In the genomic region with DNA sequence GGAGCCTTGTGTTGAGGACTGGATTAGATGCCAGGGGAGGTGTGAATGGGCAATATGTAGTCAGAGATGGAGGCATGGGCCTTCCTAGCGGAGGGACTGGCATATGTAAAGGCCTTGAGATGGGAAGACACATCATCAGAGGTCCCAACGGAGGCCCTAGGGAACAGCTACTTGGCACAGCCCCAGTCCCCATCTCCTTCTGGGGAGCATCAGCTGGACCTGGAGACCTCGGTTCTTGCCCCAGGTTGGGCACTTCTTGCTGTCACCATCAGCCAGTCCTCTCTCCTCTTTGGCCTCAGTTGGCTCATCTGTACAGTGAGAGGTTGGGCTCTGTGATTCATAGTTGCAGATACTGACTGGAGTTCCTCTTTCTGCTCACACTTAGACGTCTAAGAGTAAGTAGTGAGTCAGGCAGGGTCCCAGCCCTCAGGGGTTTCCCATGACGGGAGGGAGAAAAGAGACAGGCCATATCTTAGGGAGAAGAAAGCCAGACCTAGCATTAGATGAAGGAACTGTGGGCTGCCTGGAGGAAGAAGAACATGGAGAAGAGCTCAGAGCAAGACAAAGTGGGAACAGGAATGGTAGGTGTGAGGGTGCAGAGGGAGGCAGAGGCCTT, we compare ENCODE assay signal across 10 cellular contexts. TPM values are rescaled to one million over a fixed set of nuclear protein-coding genes. Genes with fewer than 3 reads are reported as not detected.
A peak's percentile ranks its signal among the peaks of the same experiment; 100 is the strongest.
DNase-seq lines count a peak whose midpoint lies in the region; ATAC-seq and TF ChIP-seq lines count a peak whose summit lies in the region.
"Had no signal": no experiment of that assay in that cellular context is flagged by ENCODE, and none has a peak within 500 bp of the region (broad histone marks: within the 10 kb centered on the region; RNA-seq: fewer than 3 reads in every experiment).

No MANE protein-coding gene starts in this region.

- H3K36me3 ChIP-seq in fibroblast of lung (ENCODE audit: control insufficient read depth, insufficient read depth, low read length): no peaks in the 10 kb centered on the region

- H3K9me3 ChIP-seq in fibroblast of lung (ENCODE audit: control insufficient read depth, insufficient read depth, low read depth, low read length): no peaks in the 10 kb centered on the region

- intact Hi-C loops in natural killer cell (cut with micrococcal nuclease): loop anchor here (5.0 kb wide), 1 partner anchor 117 kb away; a partner anchor contains a TSS

- no peak overlapping the region for H2AFZ ChIP-seq in fibroblast of lung (ENCODE audit: low read length)

- H3K36me3 Mint-ChIP-seq in natural killer cell treated with Interleukin-12 subunit alpha and Interleukin-12 subunit beta and Interleukin-15 and Interleukin-18, amount 100 ng/mL, for 72 hours: no peaks in the 10 kb centered on the region
- no peaks in the 10 kb centered on the region for H3K36me3 Mint-ChIP-seq in natural killer cell
- H3K36me3 Mint-ChIP-seq: mesothelial cell of epicardium had no signal

- no peak overlapping the region for H3K9ac ChIP-seq in fibroblast of lung (ENCODE audit: insufficient read depth, low read length)

- H3K4me2 ChIP-seq in fibroblast of lung (ENCODE audit: extremely low read depth, insufficient read depth, low read length): no peak overlapping the region

- H3K4me1 Mint-ChIP-seq in natural killer cell treated with Interleukin-12 subunit alpha and Interleukin-12 subunit beta and Interleukin-15 and Interleukin-18, amount 100 ng/mL, for 72 hours (ENCODE audit: low read depth in 2 of 2): peaks cover 36 to 37% of the 10 kb centered on the region in 2 donors
- peaks cover 24 to 42% of the 10 kb centered on the region in 2 donors for H3K4me1 Mint-ChIP-seq in natural killer cell

- H3K4me1 ChIP-seq in fibroblast of lung (ENCODE audit: control insufficient read depth, extremely low read depth, insufficient read depth, low read length): peaks cover 3% of the 10 kb centered on the region

- H3K27ac Mint-ChIP-seq in natural killer cell treated with Interleukin-12 subunit alpha and Interleukin-12 subunit beta and Interleukin-15 and Interleukin-18, amount 100 ng/mL, for 72 hours: peak overlapping the region in 1 of 2 donors; percentile 15
- H3K27ac Mint-ChIP-seq in natural killer cell: peak overlapping the region in 1 of 2 donors; percentile 13
- H3K27ac Mint-ChIP-seq: mesothelial cell of epicardium had no signal

- no peaks in the 10 kb centered on the region for H4K20me1 ChIP-seq in fibroblast of lung (ENCODE audit: control insufficient read depth, extremely low read depth, insufficient read depth, low read length)

- H3K27ac ChIP-seq in fibroblast of lung (ENCODE audit: insufficient read depth, low read length): no peak overlapping the region
- H3K27ac ChIP-seq in temporal lobe (ENCODE audit: low read depth, low read length): peak overlapping the region; percentile 99

- peaks cover 2% of the 10 kb centered on the region for H3K79me2 ChIP-seq in fibroblast of lung (ENCODE audit: control insufficient read depth, insufficient read depth, low read length)

- TF ChIP-seq CTCF in natural killer cell (IDR thresholded peaks at IDR 0.05): no peak
- no peak for TF ChIP-seq CTCF in fibroblast of lung (conservative IDR thresholded peaks at IDR 0.05 in 1 of 2, IDR thresholded peaks at IDR 0.05 in 1 of 2; ENCODE audit: low read depth in 1 of 2, low read length in 2 of 2)

- no peak for DNase-seq in natural killer cell treated with Interleukin-12 subunit alpha and Interleukin-12 subunit beta and Interleukin-15 and Interleukin-18, amount 100 ng/mL, for 72 hours (ENCODE audit: low spot score)
- DNase-seq in natural killer cell (no peak), T1000 (lab: John Stamatoyannopoulos, UW) (peak; percentile 22), fibroblast of lung (ENCODE audit: low read depth in 2 of 2) (peak; percentile 17 to 71), D341Med (ENCODE audit: low spot score) (no peak), pons (ENCODE audit: low spot score) (no peak)
- DNase-seq: COR-L47 had no signal

- peaks cover 3% of the 10 kb centered on the region for H3K27me3 ChIP-seq in fibroblast of lung (ENCODE audit: control insufficient read depth, insufficient read depth, low read length)

- ATAC-seq in natural killer cell treated with Interleukin-12 subunit alpha and Interleukin-12 subunit beta and Interleukin-15 and Interleukin-18, amount 100 ng/mL, for 72 hours: peak in 1 of 2 donors; percentile 41
- ATAC-seq in natural killer cell (no peak), HG03097 (IDR thresholded peaks at IDR 0.05; ENCODE audit: low FRiP score, unreplicated experiment) (no peak)

- H3K4me3 ChIP-seq in fibroblast of lung (replicated peaks in 1 of 4; ENCODE audit: control extremely low read depth in 1 of 4, insufficient read depth in 1 of 4, low read depth in 3 of 4, low read length in 4 of 4): no peak overlapping the region

- H3K27me3 Mint-ChIP-seq in natural killer cell treated with Interleukin-12 subunit alpha and Interleukin-12 subunit beta and Interleukin-15 and Interleukin-18, amount 100 ng/mL, for 72 hours: no peaks in the 10 kb centered on the region
- peaks cover 0 to 3% of the 10 kb centered on the region in 2 donors for H3K27me3 Mint-ChIP-seq in natural killer cell (ENCODE audit: low read depth in 2 of 2)

- H3K4me3 Mint-ChIP-seq in natural killer cell treated with Interleukin-12 subunit alpha and Interleukin-12 subunit beta and Interleukin-15 and Interleukin-18, amount 100 ng/mL, for 72 hours: peak overlapping the region; percentile 34
- no peak overlapping the region for H3K4me3 Mint-ChIP-seq in natural killer cell
- H3K4me3 Mint-ChIP-seq: mesothelial cell of epicardium had no signal

- H3K9me3 Mint-ChIP-seq in natural killer cell treated with Interleukin-12 subunit alpha and Interleukin-12 subunit beta and Interleukin-15 and Interleukin-18, amount 100 ng/mL, for 72 hours: no peaks in the 10 kb centered on the region
- no peaks in the 10 kb centered on the region for H3K9me3 Mint-ChIP-seq in natural killer cell
- H3K9me3 Mint-ChIP-seq: mesothelial cell of epicardium had no signal

RNA-seq across cellular contexts. Expression of a gene that starts 3.4 kb away (rescaled TPM):
- 10 to 100 TPM; 11.8 to 35.9 TPM for total RNA-seq in natural killer cell treated with Interleukin-12 subunit alpha and Interleukin-12 subunit beta and Interleukin-15 and Interleukin-18, amount 100 ng/mL, for 72 hours
- total RNA-seq in natural killer cell (10 to 100 TPM; 21.7 to 26.1 (median 21.8) TPM), fibroblast of lung (11.7 and 33.1 TPM in 2 replicates), temporal lobe (355 TPM)
- polyA plus RNA-seq in fibroblast of lung: 79.1 and 107 TPM in 2 replicates
- polyA plus RNA-seq in fibroblast of lung (2012): 69.7 and 85.1 TPM in 2 replicates
- 61.8 and 88.9 TPM in 2 replicates for polyA minus RNA-seq in fibroblast of lung (ENCODE audit: low replicate concordance)

RNA-seq across cellular contexts. Expression of a gene that starts 22.8 kb away (rescaled TPM):
- total RNA-seq in natural killer cell treated with Interleukin-12 subunit alpha and Interleukin-12 subunit beta and Interleukin-15 and Interleukin-18, amount 100 ng/mL, for 72 hours: 10 to 100 TPM in 1 of 2 donors, 1 to 10 TPM in 1; 6.2 to 13.4 TPM
- total RNA-seq in natural killer cell (10 to 100 TPM; 18.3 to 23.5 (median 21.0) TPM), fibroblast of lung (0.77 and 0.99 TPM in 2 replicates), temporal lobe (2.2 TPM)
- polyA plus RNA-seq in fibroblast of lung: 0.53 and 0.77 TPM in 2 replicates
- 0.59 and 0.65 TPM in 2 replicates for polyA plus RNA-seq in fibroblast of lung (2012)
- polyA minus RNA-seq in fibroblast of lung (ENCODE audit: low replicate concordance): 0.37 and 1.2 TPM in 2 replicates

RNA-seq across cellular contexts. Expression of a gene that starts 22.9 kb away (rescaled TPM):
- total RNA-seq in natural killer cell treated with Interleukin-12 subunit alpha and Interleukin-12 subunit beta and Interleukin-15 and Interleukin-18, amount 100 ng/mL, for 72 hours: under 1 TPM in 1 of 2 donors, not detected in 1; 0.36 TPM
- total RNA-seq in natural killer cell: 1 to 10 TPM; 1.2 to 3.7 (median 1.4) TPM
- total RNA-seq in fibroblast of lung: 0.50 and 0.51 TPM in 2 replicates
- 0.35 and 0.58 TPM in 2 replicates for polyA plus RNA-seq in fibroblast of lung
- polyA plus RNA-seq in fibroblast of lung (2012): 0.74 and 0.75 TPM in 2 replicates
- not detected in 2 replicates for polyA minus RNA-seq in fibroblast of lung (ENCODE audit: low replicate concordance)
- not detected for total RNA-seq in temporal lobe

RNA-seq across cellular contexts. Expression of a gene that starts 47.6 kb away (rescaled TPM):
- total RNA-seq in natural killer cell treated with Interleukin-12 subunit alpha and Interleukin-12 subunit beta and Interleukin-15 and Interleukin-18, amount 100 ng/mL, for 72 hours: 100 to 1,000 TPM; 186 to 225 TPM
- 100 to 1,000 TPM; 110 to 133 (median 125) TPM for total RNA-seq in natural killer cell
- total RNA-seq in fibroblast of lung: 86.3 and 100 TPM in 2 replicates
- 143 and 159 TPM in 2 replicates for polyA plus RNA-seq in fibroblast of lung
- 139 and 157 TPM in 2 replicates for polyA plus RNA-seq in fibroblast of lung (2012)
- polyA minus RNA-seq in fibroblast of lung (ENCODE audit: low replicate concordance): 72.1 and 76.9 TPM in 2 replicates
- total RNA-seq in temporal lobe: 18.7 TPM

RNA-seq across cellular contexts. Expression of a gene that starts 54.8 kb away (rescaled TPM):
- total RNA-seq in natural killer cell treated with Interleukin-12 subunit alpha and Interleukin-12 subunit beta and Interleukin-15 and Interleukin-18, amount 100 ng/mL, for 72 hours: 10 to 100 TPM; 55.6 to 68.2 TPM
- total RNA-seq in natural killer cell (100 to 1,000 TPM; 150 to 203 (median 174) TPM), fibroblast of lung (48.5 and 55.5 TPM in 2 replicates), temporal lobe (55.6 TPM)
- 42.4 and 42.8 TPM in 2 replicates for polyA plus RNA-seq in fibroblast of lung
- polyA plus RNA-seq in fibroblast of lung (2012): 30.6 and 34.9 TPM in 2 replicates
- polyA minus RNA-seq in fibroblast of lung (ENCODE audit: low replicate concordance): 32.2 and 33.6 TPM in 2 replicates

Comparison
In these comparisons a context has a peak if more than half of its experiments do, and no peak if none do; other contexts are left out.
1. DNase-seq: peak in T1000 (single experiment) and fibroblast of lung (2 of 2); none in natural killer cell treated with Interleukin-12 subunit alpha and Interleukin-12 subunit beta and Interleukin-15 and Interleukin-18, amount 100 ng/mL, for 72 hours (single experiment), natural killer cell (single experiment), D341Med (single experiment) and pons (single experiment).